11 cellular contexts compared by ENCODE assay signal in the genomic region with DNA sequence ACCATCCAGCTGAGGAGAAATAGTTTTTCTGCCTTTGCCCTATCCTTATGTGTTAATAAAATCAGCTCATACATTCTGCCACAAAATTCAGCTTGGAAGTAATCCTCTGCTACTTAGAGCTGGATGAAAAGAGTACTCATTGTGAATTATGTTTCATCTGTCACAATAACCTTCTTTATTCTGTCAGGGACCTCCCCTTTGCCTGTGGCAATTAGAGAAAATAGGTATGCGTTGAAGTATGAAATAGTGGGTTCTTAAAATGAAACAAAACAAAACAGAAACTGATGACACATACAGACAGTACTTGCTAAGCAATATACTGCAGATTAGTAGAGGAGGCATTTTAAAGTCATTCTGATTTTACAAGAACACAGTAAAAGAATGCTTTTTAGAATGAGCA.
DNase-seq lines count a peak whose midpoint lies in the region; ATAC-seq and TF ChIP-seq lines count a peak whose summit lies in the region.
"Had no signal": no experiment of that assay in that cellular context is flagged by ENCODE, and none has a peak within 500 bp of the region (broad histone marks: within the 10 kb centered on the region; RNA-seq: fewer than 3 reads in every experiment).

No MANE protein-coding gene starts in this region.

- no peak overlapping the region for H3K27ac Mint-ChIP-seq in activated T-cell treated with anti-CD3 and anti-CD28 coated beads, Interleukin-2, amount 50 U/mL, for 72 hours
- H3K27ac Mint-ChIP-seq in activated T-cell treated with anti-CD3 and anti-CD28 coated beads, Interleukin-2, amount 50 U/mL, for 24 hours = no peak overlapping the region
- H3K27ac Mint-ChIP-seq: stimulated activated naive CD8-positive, alpha-beta T cell treated with anti-CD3 and anti-CD28 coated beads, Interleukin-15, Interleukin-2, amounts not matched to agents 100 ng/mL and 50 ng/mL, for 24 hours had no signal

- H3K36me3 ChIP-seq in heart right ventricle (no peaks in the 10 kb centered on the region), upper lobe of right lung (no peaks in the 10 kb centered on the region)

- no peaks in the 10 kb centered on the region for H3K27me3 ChIP-seq in heart right ventricle
- no peaks in the 10 kb centered on the region for H3K27me3 ChIP-seq in upper lobe of right lung

- 62 to 74% methylated on average over 1 of the region's 1 CpG for WGBS in heart right ventricle, 2 donors

- H3K9me3 ChIP-seq in heart right ventricle = no peaks in the 10 kb centered on the region
- no peaks in the 10 kb centered on the region for H3K9me3 ChIP-seq in upper lobe of right lung

- in situ Hi-C loops in GM13977 (cut with MboI; ENCODE audit: low pct_unique_long_range_greater_than_20kb, low sequenced_read_pairs, unreplicated experiment) = no loop called here

- DNase-seq in activated T-cell treated with anti-CD3 and anti-CD28 coated beads, Interleukin-2, amount 50 U/mL, for 72 hours = no peak
- DNase-seq in activated T-cell treated with anti-CD3 and anti-CD28 coated beads, Interleukin-2, amount 50 U/mL, for 24 hours = no peak
- DNase-seq in RPMI7951 (ENCODE audit: low read depth) (peak; percentile 5), heart right ventricle (no peak), upper lobe of right lung (no peak), GM13977 (ENCODE audit: low spot score) (no peak), NCI-H2029 (lab: John Stamatoyannopoulos, UW) (no peak)
- DNase-seq: activated CD4-positive, alpha-beta T cell treated with anti-CD3 and anti-CD28 coated beads, Interleukin-2, amount 50 U/mL, for 48 hours had no signal

- no peaks in the 10 kb centered on the region for H3K27me3 Mint-ChIP-seq in activated T-cell treated with anti-CD3 and anti-CD28 coated beads, Interleukin-2, amount 50 U/mL, for 72 hours (ENCODE audit: low read depth)
- peaks cover 3% of the 10 kb centered on the region for H3K27me3 Mint-ChIP-seq in activated T-cell treated with anti-CD3 and anti-CD28 coated beads, Interleukin-2, amount 50 U/mL, for 24 hours
- H3K27me3 Mint-ChIP-seq: stimulated activated naive CD8-positive, alpha-beta T cell treated with anti-CD3 and anti-CD28 coated beads, Interleukin-15, Interleukin-2, amounts not matched to agents 100 ng/mL and 50 ng/mL, for 24 hours had no signal

- H3K4me3 Mint-ChIP-seq in activated T-cell treated with anti-CD3 and anti-CD28 coated beads, Interleukin-2, amount 50 U/mL, for 72 hours = no peak overlapping the region
- no peak overlapping the region for H3K4me3 Mint-ChIP-seq in activated T-cell treated with anti-CD3 and anti-CD28 coated beads, Interleukin-2, amount 50 U/mL, for 24 hours
- H3K4me3 Mint-ChIP-seq: stimulated activated naive CD8-positive, alpha-beta T cell treated with anti-CD3 and anti-CD28 coated beads, Interleukin-15, Interleukin-2, amounts not matched to agents 100 ng/mL and 50 ng/mL, for 24 hours had no signal

- TF ChIP-seq CTCF in heart right ventricle (IDR thresholded peaks at IDR 0.05) = no peak
- no peak for TF ChIP-seq CTCF in upper lobe of right lung (IDR thresholded peaks at IDR 0.05)
- TF ChIP-seq CTCF in GM13977 (IDR thresholded peaks at IDR 0.05; ENCODE audit: extremely low read depth, insufficient read depth, missing control alignments) = no peak

- H3K27ac ChIP-seq in heart right ventricle = peak overlapping the region in 8 of 10 donors; percentile 14 to 82 (median 66)
- H3K27ac ChIP-seq in upper lobe of right lung = no peak overlapping the region
- H3K27ac ChIP-seq: HL-60 had no signal

- no peaks in the 10 kb centered on the region for H3K36me3 Mint-ChIP-seq in activated T-cell treated with anti-CD3 and anti-CD28 coated beads, Interleukin-2, amount 50 U/mL, for 72 hours (ENCODE audit: insufficient read depth in 2 of 2)
- no peaks in the 10 kb centered on the region for H3K36me3 Mint-ChIP-seq in activated T-cell treated with anti-CD3 and anti-CD28 coated beads, Interleukin-2, amount 50 U/mL, for 24 hours (ENCODE audit: low read depth)

- H3K4me1 ChIP-seq in heart right ventricle (peaks cover 0 to 25% (median 0%) of the 10 kb centered on the region in 9 donors), upper lobe of right lung (no peaks in the 10 kb centered on the region)

- intact Hi-C loops in heart right ventricle (cut with DNase I) = loop anchor here in 2 of 10 donors (10.0 kb wide), 1 partner anchor 113 kb away; no protein-coding TSS in a partner anchor
- intact Hi-C loops in upper lobe of right lung (cut with DNase I) = no loop called here

- H3K4me3 ChIP-seq in heart right ventricle (peak overlapping the region in 8 of 10 donors; percentile 9 to 43 (median 32)), upper lobe of right lung (peak overlapping the region; percentile 13)

- no peaks in the 10 kb centered on the region for H3K9me3 Mint-ChIP-seq in activated T-cell treated with anti-CD3 and anti-CD28 coated beads, Interleukin-2, amount 50 U/mL, for 72 hours
- no peaks in the 10 kb centered on the region for H3K9me3 Mint-ChIP-seq in activated T-cell treated with anti-CD3 and anti-CD28 coated beads, Interleukin-2, amount 50 U/mL, for 24 hours
- H3K9me3 Mint-ChIP-seq: stimulated activated naive CD8-positive, alpha-beta T cell treated with anti-CD3 and anti-CD28 coated beads, Interleukin-15, Interleukin-2, amounts not matched to agents 100 ng/mL and 50 ng/mL, for 24 hours had no signal

- peaks cover 5% of the 10 kb centered on the region for H3K4me1 Mint-ChIP-seq in activated T-cell treated with anti-CD3 and anti-CD28 coated beads, Interleukin-2, amount 50 U/mL, for 72 hours (ENCODE audit: low read depth)
- peaks cover 7% of the 10 kb centered on the region for H3K4me1 Mint-ChIP-seq in activated T-cell treated with anti-CD3 and anti-CD28 coated beads, Interleukin-2, amount 50 U/mL, for 24 hours (ENCODE audit: low read depth)

- peak; percentile 66 to 74 for ATAC-seq in activated T-cell treated with anti-CD3 and anti-CD28 coated beads, Interleukin-2, amount 50 U/mL, for 72 hours (replicated peaks in 1 of 2)
- ATAC-seq in heart right ventricle (peak in 2 of 8 donors; percentile 30 to 46), upper lobe of right lung (no peak), HG03139 (IDR thresholded peaks at IDR 0.05; ENCODE audit: unreplicated experiment) (no peak)

Comparison
In these comparisons a context has a peak if more than half of its experiments do, and no peak if none do; other contexts are left out.
1. ATAC-seq: peak in activated T-cell treated with anti-CD3 and anti-CD28 coated beads, Interleukin-2, amount 50 U/mL, for 72 hours (2 of 2); none in upper lobe of right lung (single experiment) and HG03139 (single experiment).